ENCODE assay signal across 36 cellular contexts in genomic region chr20:41622584-41622983, GRCh38.
"Had no signal": no experiment of that assay in that cellular context is flagged by ENCODE, and none has a peak within 500 bp of the region (broad histone marks: within the 10 kb centered on the region; RNA-seq: fewer than 3 reads in every experiment).

No MANE protein-coding gene starts in this region.

- FAIRE-seq: astrocyte, TTC549 had no signal

- H3K27ac Mint-ChIP-seq: activated B cell treated with CpG ODN at 0.5 μM for 24 hours; activated CD4-positive, alpha-beta memory T cell treated with anti-CD3 and anti-CD28 coated beads for 36 hours; activated CD4-positive, alpha-beta T cell treated with anti-CD3 and anti-CD28 coated beads, Interleukin-2, amount 10 ng/mL, durations not matched to agents 24 days and 14 days; activated CD8-positive, alpha-beta T cell treated with anti-CD3 and anti-CD28 coated beads for 36 hours; activated naive CD4-positive, alpha-beta T cell treated with anti-CD3 and anti-CD28 coated beads for 36 hours; activated naive CD4-positive, alpha-beta T cell treated with anti-CD3 and anti-CD28 coated beads, Interleukin-2, amount 50 U/mL, for 72 hours; activated naive CD8-positive, alpha-beta T cell treated with anti-CD3 and anti-CD28 coated beads for 36 hours; activated T-cell treated with anti-CD3 and anti-CD28 coated beads, Interleukin-2, amount 50 U/mL, for 72 hours; activated T-helper 1 cell treated with anti-CD3 and anti-CD28 coated beads, Interleukin-12 subunit alpha, Interleukin-12 subunit beta, Interleukin-2, Interleukin-4 antibody, amounts not matched to agents 30 ng/mL and 10 ng/mL and 1 ng/mL, durations not matched to agents 14 hours and 24 hours and 36 hours; activated T-helper 17 cell treated with anti-CD3 and anti-CD28 coated beads, Interleukin-2, amount 50 U/mL, for 72 hours; T-helper 1 cell treated with Interleukin-12 subunit alpha and Interleukin-12 subunit beta and Interleukin-4 antibody, amounts not matched to agents 30 μg/mL and 1 μg/mL, for 36 hours; T-helper 2 cell treated with Interferon-gamma antibody and Interleukin-4, amounts not matched to agents 5 μg/mL and 100 μg/mL, for 36 hours had no signal

- H3K27me3 Mint-ChIP-seq: activated B cell treated with CpG ODN at 0.5 μM for 24 hours; activated CD4-positive, alpha-beta memory T cell treated with anti-CD3 and anti-CD28 coated beads for 36 hours; activated CD8-positive, alpha-beta T cell treated with anti-CD3 and anti-CD28 coated beads for 36 hours; activated naive CD8-positive, alpha-beta T cell treated with anti-CD3 and anti-CD28 coated beads for 36 hours; activated T-helper 17 cell treated with anti-CD3 and anti-CD28 coated beads, Interleukin-2, amount 50 U/mL, for 72 hours had no signal

- H3K9me3 Mint-ChIP-seq: activated CD4-positive, alpha-beta memory T cell treated with anti-CD3 and anti-CD28 coated beads for 36 hours; activated CD4-positive, alpha-beta T cell treated with anti-CD3 and anti-CD28 coated beads, Interleukin-2, amount 10 ng/mL, durations not matched to agents 24 days and 14 days; activated CD8-positive, alpha-beta T cell treated with anti-CD3 and anti-CD28 coated beads for 36 hours; activated naive CD4-positive, alpha-beta T cell treated with anti-CD3 and anti-CD28 coated beads for 36 hours; activated naive CD8-positive, alpha-beta T cell treated with anti-CD3 and anti-CD28 coated beads for 36 hours; activated T-cell treated with anti-CD3 and anti-CD28 coated beads, Interleukin-2, amount 50 U/mL, for 4 hours; activated T-cell treated with anti-CD3 and anti-CD28 coated beads, Interleukin-2, amount 50 U/mL, for 72 hours; activated T-helper 1 cell treated with anti-CD3 and anti-CD28 coated beads, Interleukin-12 subunit alpha, Interleukin-12 subunit beta, Interleukin-2, Interleukin-4 antibody, amounts not matched to agents 30 ng/mL and 10 ng/mL and 1 ng/mL, durations not matched to agents 14 hours and 24 hours and 36 hours; activated T-helper 17 cell treated with anti-CD3 and anti-CD28 coated beads, Interleukin-2, amount 50 U/mL, for 72 hours; T-helper 1 cell treated with Interleukin-12 subunit alpha and Interleukin-12 subunit beta and Interleukin-4 antibody, amounts not matched to agents 30 μg/mL and 1 μg/mL, for 36 hours; T-helper 2 cell treated with Interferon-gamma antibody and Interleukin-4, amounts not matched to agents 5 μg/mL and 100 μg/mL, for 36 hours had no signal

- H3K9me3 ChIP-seq: adrenal gland, body of pancreas, breast epithelium had no signal

- DNase-seq: activated B cell treated with CpG ODN at 0.5 μM for 24 hours; activated CD4-positive, alpha-beta memory T cell treated with anti-CD3 and anti-CD28 coated beads for 36 hours; activated CD4-positive, alpha-beta T cell treated with anti-CD3 and anti-CD28 coated beads for 4 hours; activated CD4-positive, alpha-beta T cell treated with anti-CD3 and anti-CD28 coated beads, Interleukin-2, amount 10 ng/mL, durations not matched to agents 24 days and 14 days; activated CD4-positive, alpha-beta T cell treated with anti-CD3 and anti-CD28 coated beads, Interleukin-2, amount 50 U/mL, for 1 hour; activated CD4-positive, alpha-beta T cell treated with anti-CD3 and anti-CD28 coated beads, Interleukin-2, amount 50 U/mL, for 4 hours; activated CD4-positive, CD25-positive, alpha-beta regulatory T cell treated with anti-CD3 and anti-CD28 coated beads, Interleukin-2, amount 50 U/mL, for 72 hours; activated CD8-positive, alpha-beta memory T cell treated with anti-CD3 and anti-CD28 coated beads, Interleukin-2, amount 50 U/mL, for 4 hours; activated CD8-positive, alpha-beta T cell treated with anti-CD3 and anti-CD28 coated beads for 36 hours; activated effector memory CD4-positive, alpha-beta T cell treated with anti-CD3 and anti-CD28 coated beads, Interleukin-2, amount 50 U/mL, for 16 hours; activated gamma-delta T cell treated with Interleukin-2 at 50 U/mL for 16 hours; activated naive CD4-positive, alpha-beta T cell; activated naive CD4-positive, alpha-beta T cell treated with anti-CD3 and anti-CD28 coated beads for 36 hours; activated naive CD4-positive, alpha-beta T cell treated with anti-CD3 and anti-CD28 coated beads, Interleukin-2, amount 50 U/mL, for 16 hours; activated naive CD8-positive, alpha-beta T cell treated with anti-CD3 and anti-CD28 coated beads for 36 hours; activated T-cell treated with anti-CD3 and anti-CD28 coated beads for 4 hours; activated T-cell treated with anti-CD3 and anti-CD28 coated beads, Interleukin-2, amount 50 U/mL, for 1 hour; activated T-cell treated with anti-CD3 and anti-CD28 coated beads, Interleukin-2, amount 50 U/mL, for 4 hours; activated T-cell treated with anti-CD3 and anti-CD28 coated beads, Interleukin-2, amount 50 U/mL, for 72 hours; adrenal gland; amniotic stem cell; aorta; body of pancreas; brain microvascular endothelial cell; central memory CD4-positive, alpha-beta T cell; T-helper 1 cell; T-helper 2 cell; T-helper 9 cell had no signal

- H3K27ac ChIP-seq: adrenal gland, body of pancreas, brain microvascular endothelial cell, breast epithelium had no signal

- H3K4me3 ChIP-seq: adrenal gland, body of pancreas, breast epithelium had no signal

- H3K27me3 ChIP-seq: adrenal gland, body of pancreas, brain microvascular endothelial cell, breast epithelium had no signal

- H3K36me3 Mint-ChIP-seq: activated CD4-positive, alpha-beta memory T cell treated with anti-CD3 and anti-CD28 coated beads for 36 hours; activated naive CD4-positive, alpha-beta T cell treated with anti-CD3 and anti-CD28 coated beads, Interleukin-2, amount 50 U/mL, for 72 hours; activated naive CD8-positive, alpha-beta T cell treated with anti-CD3 and anti-CD28 coated beads for 36 hours had no signal

- ATAC-seq: activated CD8-positive, alpha-beta T cell treated with anti-CD3 and anti-CD28 coated beads for 36 hours; activated naive CD4-positive, alpha-beta T cell treated with anti-CD3 and anti-CD28 coated beads, Interleukin-2, amount 50 U/mL, for 72 hours; activated T-cell treated with anti-CD3 and anti-CD28 coated beads, Interleukin-2, amount 50 U/mL, for 4 hours; activated T-cell treated with anti-CD3 and anti-CD28 coated beads, Interleukin-2, amount 50 U/mL, for 72 hours; activated T-helper 17 cell treated with anti-CD3 and anti-CD28 coated beads, Interleukin-2, amount 50 U/mL, for 72 hours; body of pancreas had no signal

- H3K36me3 ChIP-seq: adrenal gland, brain microvascular endothelial cell, breast epithelium had no signal

- H3K4me1 ChIP-seq: body of pancreas had no signal

- H3K4me3 Mint-ChIP-seq: activated B cell treated with CpG ODN at 0.5 μM for 24 hours; activated CD4-positive, alpha-beta memory T cell treated with anti-CD3 and anti-CD28 coated beads for 36 hours; activated CD4-positive, alpha-beta T cell treated with anti-CD3 and anti-CD28 coated beads, Interleukin-2, amount 10 ng/mL, durations not matched to agents 24 days and 14 days; activated CD8-positive, alpha-beta T cell treated with anti-CD3 and anti-CD28 coated beads for 36 hours; activated naive CD4-positive, alpha-beta T cell treated with anti-CD3 and anti-CD28 coated beads for 36 hours; activated naive CD8-positive, alpha-beta T cell treated with anti-CD3 and anti-CD28 coated beads for 36 hours; activated T-cell treated with anti-CD3 and anti-CD28 coated beads, Interleukin-2, amount 50 U/mL, for 4 hours; activated T-cell treated with anti-CD3 and anti-CD28 coated beads, Interleukin-2, amount 50 U/mL, for 72 hours; activated T-helper 1 cell treated with anti-CD3 and anti-CD28 coated beads, Interleukin-12 subunit alpha, Interleukin-12 subunit beta, Interleukin-2, Interleukin-4 antibody, amounts not matched to agents 30 ng/mL and 10 ng/mL and 1 ng/mL, durations not matched to agents 14 hours and 24 hours and 36 hours; activated T-helper 17 cell treated with anti-CD3 and anti-CD28 coated beads, Interleukin-2, amount 50 U/mL, for 72 hours; T-helper 1 cell treated with Interleukin-12 subunit alpha and Interleukin-12 subunit beta and Interleukin-4 antibody, amounts not matched to agents 30 μg/mL and 1 μg/mL, for 36 hours; T-helper 2 cell treated with Interferon-gamma antibody and Interleukin-4, amounts not matched to agents 5 μg/mL and 100 μg/mL, for 36 hours had no signal
